Comparison of ENCODE assay signal across 11 cellular contexts in genomic region chr2:17976871-17977746, GRCh38.
DNase-seq lines count a peak whose midpoint lies in the region; ATAC-seq, FAIRE-seq and TF ChIP-seq lines count a peak whose summit lies in the region.
"Had no signal": no experiment of that assay in that cellular context is flagged by ENCODE, and none has a peak within 500 bp of the region (broad histone marks: within the 10 kb centered on the region; RNA-seq: fewer than 3 reads in every experiment).

No MANE protein-coding gene starts in this region.

- TF ChIP-seq POLR2A in GM12891 (IDR thresholded peaks at IDR 0.05; ENCODE audit: low read depth, low read length): no peak

- no peak overlapping the region for H3K4me3 Mint-ChIP-seq in CD4-positive, alpha-beta T cell

- CTCF ChIA-PET in CD4-positive, alpha-beta T cell (lab: Charles Lee): no interaction called here

- DNase-seq in ELR (ENCODE audit: low read depth): peak; percentile 96
- DNase-seq in amniotic stem cell (lab: John Stamatoyannopoulos, UW): peak; percentile 90
- no peak for DNase-seq in left cardiac atrium
- DNase-seq in skeletal muscle cell (ENCODE audit: low read depth): peak; percentile 100
- no peak for DNase-seq in CD4-positive, alpha-beta T cell
- no peak for DNase-seq in GM12891 (ENCODE audit: insufficient read length, low spot score)
- DNase-seq in NOMO-1 (lab: John Stamatoyannopoulos, UW; ENCODE audit: unreplicated experiment in 2 of 2): no peak
- DNase-seq: activated CD4-positive, alpha-beta T cell treated with anti-CD3 and anti-CD28 coated beads for 4 hours; DND-41; KBM-7 had no signal

- no peaks in the 10 kb centered on the region for H3K27me3 ChIP-seq in CD4-positive, alpha-beta T cell (ENCODE audit: control insufficient read depth, insufficient read depth, low read length)

- ATAC-seq in left cardiac atrium (peak; percentile 68 to 91), HG03521 (IDR thresholded peaks at IDR 0.05; ENCODE audit: unreplicated experiment) (no peak)
- ATAC-seq in CD4-positive, alpha-beta T cell (ENCODE audit: poor library complexity): no peak

- H3K36me3 Mint-ChIP-seq in CD4-positive, alpha-beta T cell (ENCODE audit: low read depth): no peaks in the 10 kb centered on the region

- no peaks in the 10 kb centered on the region for H3K27me3 Mint-ChIP-seq in CD4-positive, alpha-beta T cell

- no peak for TF ChIP-seq CTCF in CD4-positive, alpha-beta T cell (IDR thresholded peaks at IDR 0.05)

- H3K9me3 Mint-ChIP-seq in CD4-positive, alpha-beta T cell: no peaks in the 10 kb centered on the region

- no peak for FAIRE-seq in GM12891 (lab: Jason Lieb, UNC)

- no peak overlapping the region for H3K27ac ChIP-seq in CD4-positive, alpha-beta T cell (ENCODE audit: low read depth, low read length)

- H3K4me1 Mint-ChIP-seq in CD4-positive, alpha-beta T cell (ENCODE audit: low read depth): no peaks in the 10 kb centered on the region

- H3K9me3 ChIP-seq in CD4-positive, alpha-beta T cell (ENCODE audit: control insufficient read depth, low read length): no peaks in the 10 kb centered on the region

- no peak overlapping the region for H3K4me3 ChIP-seq in skeletal muscle cell (ENCODE audit: low read depth, low read length)

- H3K27ac Mint-ChIP-seq in CD4-positive, alpha-beta T cell: no peak overlapping the region

- intact Hi-C loops in left cardiac atrium (cut with DNase I): no loop called here
- intact Hi-C loops in CD4-positive, alpha-beta T cell (cut with DNase I, micrococcal nuclease): no loop called here

- POLR2A ChIA-PET in CD4-positive, alpha-beta T cell (lab: Charles Lee): no interaction called here

TF ChIP-seq in GM12891, 5 proteins besides CTCF, POLR2A, EP300 and RAD21:
- TF ChIP-seq TAF1 (IDR thresholded peaks at IDR 0.05; ENCODE audit: low read depth, low read length): no peak
- TF ChIP-seq SPI1 (IDR thresholded peaks at IDR 0.05; ENCODE audit: low read depth, low read length): no peak
- TF ChIP-seq PAX5 (IDR thresholded peaks at IDR 0.05; ENCODE audit: insufficient read depth, low read length, severe bottlenecking): no peak

Comparison
In these comparisons a context has a peak if more than half of its experiments do, and no peak if none do; other contexts are left out.
1. DNase-seq: peak in ELR (single experiment), amniotic stem cell (single experiment) and skeletal muscle cell (single experiment); none in left cardiac atrium (single experiment), CD4-positive, alpha-beta T cell (0 of 10), GM12891 (single experiment) and NOMO-1 (0 of 2).
2. ATAC-seq: peak in left cardiac atrium (2 of 2); none in CD4-positive, alpha-beta T cell (single experiment) and HG03521 (single experiment).